Comparison of ENCODE assay signal across 15 cellular contexts in the genomic region with DNA sequence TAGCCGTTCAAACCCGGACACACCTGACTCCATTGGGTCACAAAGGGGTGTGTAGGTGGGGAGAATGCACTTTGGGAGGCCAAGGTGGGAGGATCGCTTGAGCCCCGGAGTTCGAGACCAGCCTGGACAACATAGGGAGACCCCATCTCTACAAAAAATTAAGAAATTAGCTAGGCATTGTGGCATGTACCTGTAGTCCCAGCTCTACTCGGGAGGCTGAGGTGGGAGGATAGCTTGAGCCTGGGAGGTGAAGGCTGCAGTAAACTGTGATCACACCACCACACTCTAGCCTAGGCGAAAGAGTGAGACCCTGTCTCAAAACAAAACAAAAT. TPM values are rescaled to one million over a fixed set of nuclear protein-coding genes. Genes with fewer than 3 reads are reported as not detected.
DNase-seq lines count a peak whose midpoint lies in the region; ATAC-seq and TF ChIP-seq lines count a peak whose summit lies in the region.
"Had no signal": no experiment of that assay in that cellular context is flagged by ENCODE, and none has a peak within 500 bp of the region (broad histone marks: within the 10 kb centered on the region; RNA-seq: fewer than 3 reads in every experiment).

No MANE protein-coding gene starts in this region.

- H3K27me3 Mint-ChIP-seq in activated T-cell treated with anti-CD3 and anti-CD28 coated beads, Interleukin-2, amount 50 U/mL, for 4 hours (ENCODE audit: low read depth), result peaks cover 13% of the 10 kb centered on the region

- H3K4me2 ChIP-seq in OCI-LY3 (ENCODE audit: low read length) (peak overlapping the region; percentile 86), skeletal muscle satellite cell (ENCODE audit: low read length) (peak overlapping the region; percentile 97)

- H3K27me3 ChIP-seq in OCI-LY3 (ENCODE audit: low read depth, low read length) (peaks cover 7% of the 10 kb centered on the region), endocrine pancreas (ENCODE audit: control insufficient read depth, insufficient read depth, low read length) (peaks cover 4% of the 10 kb centered on the region), skeletal muscle satellite cell (ENCODE audit: control insufficient read depth, insufficient read depth, low read length) (peaks cover 38% of the 10 kb centered on the region)
- H3K27me3 ChIP-seq: adrenal gland, thyroid gland had no signal

- H3K4me3 Mint-ChIP-seq in activated T-cell treated with anti-CD3 and anti-CD28 coated beads, Interleukin-2, amount 50 U/mL, for 4 hours, result peak overlapping the region; percentile 76

- H3K9ac ChIP-seq in OCI-LY3 (ENCODE audit: low read length) (no peak overlapping the region), endocrine pancreas (ENCODE audit: control insufficient read depth, insufficient read depth, low read length) (no peak overlapping the region), skeletal muscle satellite cell (ENCODE audit: low read depth, low read length) (no peak overlapping the region)

- H4K20me1 ChIP-seq in OCI-LY3 (ENCODE audit: insufficient read depth, low read length), result no peaks in the 10 kb centered on the region

- no peaks in the 10 kb centered on the region for H3K36me3 Mint-ChIP-seq in activated T-cell treated with anti-CD3 and anti-CD28 coated beads, Interleukin-2, amount 50 U/mL, for 4 hours (ENCODE audit: insufficient read depth)

- H3K79me2 ChIP-seq in OCI-LY3 (ENCODE audit: low read length), result no peaks in the 10 kb centered on the region

- H3K4me1 ChIP-seq in OCI-LY3 (ENCODE audit: low read length) (peaks cover 8% of the 10 kb centered on the region; the same call in 1 of the 2 replicates), endocrine pancreas (ENCODE audit: control insufficient read depth, insufficient read depth, low read length) (no peaks in the 10 kb centered on the region), skeletal muscle satellite cell (ENCODE audit: control insufficient read depth, insufficient read depth, low read length) (peaks cover 12% of the 10 kb centered on the region)

- H3K4me3 ChIP-seq in OCI-LY3 (ENCODE audit: low read length) (peak overlapping the region; percentile 87), endocrine pancreas (ENCODE audit: control insufficient read depth, insufficient read depth, low read length) (peak overlapping the region; percentile 7), skeletal muscle satellite cell (ENCODE audit: low read length) (no peak overlapping the region)

- no peak overlapping the region for H2AFZ ChIP-seq in OCI-LY3 (ENCODE audit: low read depth, low read length)

- no peaks in the 10 kb centered on the region for H3K9me3 Mint-ChIP-seq in activated T-cell treated with anti-CD3 and anti-CD28 coated beads, Interleukin-2, amount 50 U/mL, for 4 hours

- TF ChIP-seq CTCF in OCI-LY3 (IDR thresholded peaks at IDR 0.05; ENCODE audit: low read depth, low read length), result no peak

- DNase-seq in activated T-cell treated with anti-CD3 and anti-CD28 coated beads, Interleukin-2, amount 50 U/mL, for 4 hours, result no peak
- DNase-seq in activated T-cell treated with anti-CD3 and anti-CD28 coated beads for 4 hours (no peak), NCI-H2107 (lab: John Stamatoyannopoulos, UW) (no peak)
- DNase-seq: adrenal gland, NCI-H146, posterior cingulate gyrus, thyroid gland, WERI-Rb-1 had no signal

- no peak overlapping the region for H3K27ac ChIP-seq in OCI-LY3 (ENCODE audit: low read length)
- H3K27ac ChIP-seq: adrenal gland, epithelial cell of prostate, HL-60, thyroid gland, WERI-Rb-1 had no signal

- ATAC-seq in activated T-cell treated with anti-CD3 and anti-CD28 coated beads, Interleukin-2, amount 50 U/mL, for 4 hours, result no peak
- ATAC-seq in GM19455 (IDR thresholded peaks at IDR 0.05; ENCODE audit: unreplicated experiment) (no peak), HG03457 (IDR thresholded peaks at IDR 0.05; ENCODE audit: unreplicated experiment) (no peak)

- H3K36me3 ChIP-seq in OCI-LY3 (replicated peaks; ENCODE audit: low read depth, low read length) (no peaks in the 10 kb centered on the region), endocrine pancreas (ENCODE audit: control insufficient read depth, insufficient read depth, low read length) (no peaks in the 10 kb centered on the region), skeletal muscle satellite cell (ENCODE audit: insufficient read depth, low read length) (no peaks in the 10 kb centered on the region)
- H3K36me3 ChIP-seq: adrenal gland, thyroid gland, WERI-Rb-1 had no signal

- peaks cover 14% of the 10 kb centered on the region for H3K4me1 Mint-ChIP-seq in activated T-cell treated with anti-CD3 and anti-CD28 coated beads, Interleukin-2, amount 50 U/mL, for 4 hours (ENCODE audit: low read depth)

- H3K9me3 ChIP-seq in OCI-LY3 (ENCODE audit: insufficient read depth, low read length), result no peaks in the 10 kb centered on the region
- no peaks in the 10 kb centered on the region for H3K9me3 ChIP-seq in endocrine pancreas (ENCODE audit: control insufficient read depth, low read length)
- H3K9me3 ChIP-seq in skeletal muscle satellite cell (replicated peaks; ENCODE audit: low read length), result no peaks in the 10 kb centered on the region
- H3K9me3 ChIP-seq: adrenal gland, thyroid gland had no signal

RNA-seq across cellular contexts. Expression of a gene that starts 0.9 kb away (rescaled TPM):
- under 1 TPM in 1 of 3 donors, not detected in 2; 0.23 TPM for total RNA-seq in activated T-cell treated with anti-CD3 and anti-CD28 coated beads, Interleukin-2, amount 50 U/mL, for 4 hours
- 0.22 and 0.51 TPM in 2 replicates for total RNA-seq in skeletal muscle satellite cell (2012; rRNA removed)

RNA-seq across cellular contexts. Expression of a gene that starts 21.0 kb away (rescaled TPM):
- 10 to 100 TPM; 15.0 to 24.2 (median 22.7) TPM for total RNA-seq in activated T-cell treated with anti-CD3 and anti-CD28 coated beads, Interleukin-2, amount 50 U/mL, for 4 hours
- total RNA-seq in skeletal muscle satellite cell (2012; rRNA removed), result 0.22 and 2.8 TPM in 2 replicates

RNA-seq across cellular contexts. Expression of a gene that starts 21.2 kb away (rescaled TPM):
- total RNA-seq in activated T-cell treated with anti-CD3 and anti-CD28 coated beads, Interleukin-2, amount 50 U/mL, for 4 hours, result 10 to 100 TPM in 2 of 3 donors, 1 to 10 TPM in 1; 8.7 to 14.8 (median 12.8) TPM
- not detected in 2 replicates for total RNA-seq in skeletal muscle satellite cell (2012; rRNA removed)
